In genomic region chr9:7980691-7981289, GRCh38 we compare ENCODE assay signal across 1 cellular context.
TF ChIP-seq lines count a peak whose summit lies in the region.

No MANE protein-coding gene starts in this region.

TF ChIP-seq in WTC11, 78 proteins besides CTCF, POLR2A, EP300 and RAD21 (continued from another document):
- TF ChIP-seq PRDM15 (CRISPR knock-in tag; IDR thresholded peaks at IDR 0.05) (no peak), ZNF425 (CRISPR knock-in tag; conservative IDR thresholded peaks at IDR 0.05) (no peak), ZNF671 (CRISPR knock-in tag; IDR thresholded peaks at IDR 0.05) (no peak), CBFB (CRISPR knock-in tag; IDR thresholded peaks at IDR 0.05; ENCODE audit: low read depth) (no peak), ZNF138 (CRISPR knock-in tag; conservative IDR thresholded peaks at IDR 0.05) (no peak), OVOL2 (CRISPR knock-in tag; IDR thresholded peaks at IDR 0.05; ENCODE audit: borderline replicate concordance) (no peak), ATF2 (CRISPR knock-in tag; IDR thresholded peaks at IDR 0.05; ENCODE audit: borderline replicate concordance, low read depth) (no peak), TEAD4 (CRISPR knock-in tag; IDR thresholded peaks at IDR 0.05) (no peak), TEAD1 (CRISPR knock-in tag; IDR thresholded peaks at IDR 0.05) (no peak), NR2C2 (CRISPR knock-in tag; IDR thresholded peaks at IDR 0.05) (no peak), ELF4 (CRISPR knock-in tag; IDR thresholded peaks at IDR 0.05; ENCODE audit: low read depth) (no peak), JAZF1 (CRISPR knock-in tag; IDR thresholded peaks at IDR 0.05) (no peak), IRF1 (CRISPR knock-in tag; IDR thresholded peaks at IDR 0.05) (no peak), PRRX2 (CRISPR knock-in tag; IDR thresholded peaks at IDR 0.05) (no peak), MYBL2 (CRISPR knock-in tag; IDR thresholded peaks at IDR 0.05) (no peak), AR (CRISPR knock-in tag; IDR thresholded peaks at IDR 0.05) (no peak), GRHL2 (CRISPR knock-in tag; IDR thresholded peaks at IDR 0.05; ENCODE audit: insufficient replicate concordance, severe bottlenecking) (no peak), IRF2 (CRISPR knock-in tag; IDR thresholded peaks at IDR 0.05; ENCODE audit: borderline replicate concordance, low read depth) (no peak)
TF ChIP-seq in WTC11: peak in this region for 0.
